In genomic region chr15:70101459-70102113, GRCh38 we compare ENCODE assay signal across 8 cellular contexts. TPM values are rescaled to one million over a fixed set of nuclear protein-coding genes. Genes with fewer than 3 reads are reported as not detected.
A peak's percentile ranks its signal among the peaks of the same experiment; 100 is the strongest.
DNase-seq lines count a peak whose midpoint lies in the region; ATAC-seq and TF ChIP-seq lines count a peak whose summit lies in the region.

No MANE protein-coding gene starts in this region.

- ATAC-seq in GM21390 (IDR thresholded peaks at IDR 0.05; ENCODE audit: unreplicated experiment) (no peak), GM18868 (IDR thresholded peaks at IDR 0.05; ENCODE audit: unreplicated experiment) (no peak), HG03280 (IDR thresholded peaks at IDR 0.05; ENCODE audit: unreplicated experiment) (no peak)

- DNase-seq in DMS153 treated with DMSO at 0.1 percent for 48 hours (lab: John Stamatoyannopoulos, UW; ENCODE audit: unreplicated experiment), result peak; percentile 67
- peak; percentile 71 for DNase-seq in NAMALWA (ENCODE audit: low spot score)
- DNase-seq in RWPE1 (ENCODE audit: low spot score), result peak; percentile 74
- peak; percentile 94 to 99 for DNase-seq in fibroblast of lung (ENCODE audit: low read depth in 2 of 2)
- peak; percentile 88 for DNase-seq in osteoblast (ENCODE audit: insufficient read length, low spot score, missing footprints)

- H3K27ac ChIP-seq in RWPE1 (no peak overlapping the region), fibroblast of lung (ENCODE audit: insufficient read depth, low read length) (no peak overlapping the region), osteoblast (ENCODE audit: low read depth, low read length) (no peak overlapping the region)

- CTCF ChIA-PET in RWPE1 (lab: Yijun Ruan, JAX), result interaction anchor here (0.6 kb wide), 2 partner anchors 10 to 468 kb away, joined by 3 to 4 read pairs; no protein-coding TSS in a partner anchor

- no peak overlapping the region for H3K9ac ChIP-seq in fibroblast of lung (ENCODE audit: insufficient read depth, low read length)

- TF ChIP-seq CTCF in RWPE1 (conservative IDR thresholded peaks at IDR 0.05; ENCODE audit: low read depth) (no peak), fibroblast of lung (conservative IDR thresholded peaks at IDR 0.05 in 1 of 2, IDR thresholded peaks at IDR 0.05 in 1 of 2; ENCODE audit: low read depth in 1 of 2, low read length in 2 of 2) (no peak), osteoblast (IDR thresholded peaks at IDR 0.05; ENCODE audit: extremely low read depth, low read depth, low read length) (no peak)

- H4K20me1 ChIP-seq in fibroblast of lung (ENCODE audit: control insufficient read depth, extremely low read depth, insufficient read depth, low read length) (no peaks in the 10 kb centered on the region), osteoblast (ENCODE audit: insufficient read depth, low read length) (no peaks in the 10 kb centered on the region)

- H3K4me2 ChIP-seq in fibroblast of lung (ENCODE audit: extremely low read depth, insufficient read depth, low read length) (peak overlapping the region; percentile 55), osteoblast (ENCODE audit: insufficient read depth, low read length) (peak overlapping the region; percentile 86)

- H3K9me3 ChIP-seq in fibroblast of lung (ENCODE audit: control insufficient read depth, insufficient read depth, low read depth, low read length), result no peaks in the 10 kb centered on the region
- H3K9me3 ChIP-seq in osteoblast (ENCODE audit: low read depth, low read length), result no peaks in the 10 kb centered on the region

- no peaks in the 10 kb centered on the region for H3K36me3 ChIP-seq in fibroblast of lung (ENCODE audit: control insufficient read depth, insufficient read depth, low read length)
- no peaks in the 10 kb centered on the region for H3K36me3 ChIP-seq in osteoblast (ENCODE audit: insufficient read depth, low read length)

- H3K4me1 ChIP-seq in fibroblast of lung (ENCODE audit: control insufficient read depth, extremely low read depth, insufficient read depth, low read length) (peaks cover 18% of the 10 kb centered on the region), osteoblast (ENCODE audit: insufficient read depth, low read length) (peaks cover 29% of the 10 kb centered on the region)

- POLR2A ChIA-PET in RWPE1 (lab: Yijun Ruan, JAX; ENCODE audit: low non-redundant PET), result no interaction called here

- H3K79me2 ChIP-seq in fibroblast of lung (ENCODE audit: control insufficient read depth, insufficient read depth, low read length) (peaks cover 2% of the 10 kb centered on the region), osteoblast (ENCODE audit: insufficient read depth, low read length) (peaks cover 11% of the 10 kb centered on the region)

- H3K27me3 ChIP-seq in fibroblast of lung (ENCODE audit: control insufficient read depth, insufficient read depth, low read length), result peaks cover 3% of the 10 kb centered on the region
- H3K27me3 ChIP-seq in osteoblast (ENCODE audit: insufficient read depth, low read length), result no peaks in the 10 kb centered on the region

- H3K4me3 ChIP-seq in fibroblast of lung (replicated peaks in 1 of 4; ENCODE audit: control extremely low read depth in 1 of 4, insufficient read depth in 1 of 4, low read depth in 3 of 4, low read length in 4 of 4) (no peak overlapping the region), osteoblast (ENCODE audit: insufficient read depth, low read length) (peak overlapping the region; percentile 61)

- H2AFZ ChIP-seq in fibroblast of lung (ENCODE audit: low read length) (no peak overlapping the region), osteoblast (ENCODE audit: low read length) (peak overlapping the region; percentile 59)

RNA-seq across cellular contexts. Expression of gene TLE3, which starts 3.9 kb away (rescaled TPM):
- total RNA-seq in fibroblast of lung, result 16.5 and 19.3 TPM in 2 replicates
- polyA plus RNA-seq in fibroblast of lung, result 14.6 and 19.9 TPM in 2 replicates
- 18.7 and 19.1 TPM in 2 replicates for polyA plus RNA-seq in fibroblast of lung (2012)
- 16.4 and 22.0 TPM in 2 replicates for polyA minus RNA-seq in fibroblast of lung (ENCODE audit: low replicate concordance)
- total RNA-seq in osteoblast, result 21.5 and 29.7 TPM in 2 replicates
